In genomic region chr14:93749081-93749430, GRCh38 we compare ENCODE assay signal across 18 cellular contexts. TPM values are rescaled to one million over a fixed set of nuclear protein-coding genes. Genes with fewer than 3 reads are reported as not detected.
DNase-seq lines count a peak whose midpoint lies in the region; ATAC-seq and TF ChIP-seq lines count a peak whose summit lies in the region.
"Had no signal": no experiment of that assay in that cellular context is flagged by ENCODE, and none has a peak within 500 bp of the region (broad histone marks: within the 10 kb centered on the region; RNA-seq: fewer than 3 reads in every experiment).

No MANE protein-coding gene starts in this region.

- H2AFZ ChIP-seq in osteoblast (ENCODE audit: low read length) = no peak overlapping the region
- H2AFZ ChIP-seq: GM23338 had no signal

- no peaks in the 10 kb centered on the region for H3K27me3 Mint-ChIP-seq in brain

- TF ChIP-seq CTCF in BE2C (IDR thresholded peaks at IDR 0.05; ENCODE audit: low read depth, low read length) (no peak), brain (conservative IDR thresholded peaks at IDR 0.05) (no peak), osteoblast (IDR thresholded peaks at IDR 0.05; ENCODE audit: extremely low read depth, low read depth, low read length) (no peak)

- H3K9me3 Mint-ChIP-seq in brain = peaks cover 0 to 2% (median 0%) of the 10 kb centered on the region in 5 experiments
- H3K9me3 Mint-ChIP-seq: CD8-positive, alpha-beta memory T cell; GM23338 had no signal

- H3K4me1 Mint-ChIP-seq in brain = peaks cover 58% of the 10 kb centered on the region
- H3K4me1 Mint-ChIP-seq: CD8-positive, alpha-beta memory T cell had no signal

- peak; percentile 60 for DNase-seq in BE2C
- DNase-seq in right cardiac atrium = peak in 1 of 3 donors; percentile 52
- DNase-seq in osteoblast (ENCODE audit: insufficient read length, low spot score, missing footprints) = peak; percentile 45
- DNase-seq in stimulated activated CD4-positive, alpha-beta T cell treated with anti-CD3 and anti-CD28 coated beads, Interleukin-2, amount 100 ng/mL, for 48 hours = no peak
- DNase-seq in left lobe of liver (ENCODE audit: low spot score) = no peak
- no peak for DNase-seq in HUDEP-2 (lab: John Stamatoyannopoulos, UW; ENCODE audit: unreplicated experiment in 76 of 76)
- DNase-seq: CD8-positive, alpha-beta memory T cell; EL; Kasumi-1; MG63; NCI-H1092; NCI-H1436 treated with DMSO at 0.1 percent for 48 hours; NCI-H2029 had no signal

- H3K4me3 Mint-ChIP-seq in brain = no peak overlapping the region
- H3K4me3 Mint-ChIP-seq: CD8-positive, alpha-beta memory T cell; GM23338 had no signal

- WGBS in right cardiac atrium = 89% methylated on average over 8 of the region's 8 CpGs

- H3K4me2 ChIP-seq in osteoblast (ENCODE audit: insufficient read depth, low read length) = no peak overlapping the region
- H3K4me2 ChIP-seq: BLaER1 treated with 17β-estradiol and CSF1 and Interleukin-3, amounts not matched to agents 10 nM and 100 nM; GM23338 had no signal

- H3K79me2 ChIP-seq in osteoblast (ENCODE audit: insufficient read depth, low read length) = no peaks in the 10 kb centered on the region

- intact Hi-C loops in right cardiac atrium (cut with DNase I) = no loop called here

- H4K20me1 ChIP-seq in osteoblast (ENCODE audit: insufficient read depth, low read length) = no peaks in the 10 kb centered on the region
- H4K20me1 ChIP-seq: BLaER1 treated with 17β-estradiol and CSF1 and Interleukin-3, amounts not matched to agents 10 nM and 100 nM had no signal

- H3K36me3 Mint-ChIP-seq in brain = no peaks in the 10 kb centered on the region
- H3K36me3 Mint-ChIP-seq: CD8-positive, alpha-beta memory T cell had no signal

- H3K27ac Mint-ChIP-seq in brain = peak overlapping the region; percentile 2 to 85 (median 64)
- H3K27ac Mint-ChIP-seq: CD8-positive, alpha-beta memory T cell; GM23338 had no signal

- peaks cover 66% of the 10 kb centered on the region for H3K4me1 ChIP-seq in BE2C
- H3K4me1 ChIP-seq in right cardiac atrium (ENCODE audit: control insufficient read depth, insufficient read depth, low read length) = peaks cover 23% of the 10 kb centered on the region
- no peaks in the 10 kb centered on the region for H3K4me1 ChIP-seq in osteoblast (ENCODE audit: insufficient read depth, low read length)

- H3K4me3 ChIP-seq in BE2C (ENCODE audit: low read depth, low read length) = peak overlapping the region; percentile 40; the same call in 1 of the 2 replicates
- H3K4me3 ChIP-seq in right cardiac atrium (ENCODE audit: low read length) = no peak overlapping the region
- H3K4me3 ChIP-seq in osteoblast (ENCODE audit: insufficient read depth, low read length) = no peak overlapping the region
- H3K4me3 ChIP-seq: BLaER1 treated with 17β-estradiol and CSF1 and Interleukin-3, amounts not matched to agents 10 nM and 100 nM; GM23338; MG63 had no signal

- no peaks in the 10 kb centered on the region; the same call in 1 of the 2 replicates for H3K9me3 ChIP-seq in BE2C
- no peaks in the 10 kb centered on the region for H3K9me3 ChIP-seq in right cardiac atrium (ENCODE audit: control insufficient read depth, low read length)
- no peaks in the 10 kb centered on the region for H3K9me3 ChIP-seq in osteoblast (ENCODE audit: low read depth, low read length)
- H3K9me3 ChIP-seq: BLaER1 treated with 17β-estradiol and CSF1 and Interleukin-3, amounts not matched to agents 10 nM and 100 nM; MG63 had no signal

- H3K27ac ChIP-seq in right cardiac atrium (ENCODE audit: low read length) (peak overlapping the region; percentile 63), osteoblast (ENCODE audit: low read depth, low read length) (no peak overlapping the region)
- H3K27ac ChIP-seq: BLaER1 treated with 17β-estradiol and CSF1 and Interleukin-3, amounts not matched to agents 10 nM and 100 nM had no signal

- H3K36me3 ChIP-seq in BE2C (no peaks in the 10 kb centered on the region; the same call in 1 of the 2 replicates), osteoblast (ENCODE audit: insufficient read depth, low read length) (no peaks in the 10 kb centered on the region)
- H3K36me3 ChIP-seq: BLaER1 treated with 17β-estradiol and CSF1 and Interleukin-3, amounts not matched to agents 10 nM and 100 nM; MG63 had no signal

- ATAC-seq in right cardiac atrium (no peak), left lobe of liver (no peak), GM21528 (IDR thresholded peaks at IDR 0.05; ENCODE audit: low FRiP score, unreplicated experiment) (no peak)
- ATAC-seq: GM23338, Panc1 had no signal

- H3K27me3 ChIP-seq in BE2C (no peaks in the 10 kb centered on the region), right cardiac atrium (ENCODE audit: control insufficient read depth, insufficient read depth) (no peaks in the 10 kb centered on the region), osteoblast (ENCODE audit: insufficient read depth, low read length) (peaks cover 3% of the 10 kb centered on the region)
- H3K27me3 ChIP-seq: BLaER1 treated with 17β-estradiol and CSF1 and Interleukin-3, amounts not matched to agents 10 nM and 100 nM; MG63 had no signal

RNA-seq across cellular contexts. Expression of gene PRIMA1, which starts 39.2 kb away (rescaled TPM):
- 6.9 TPM for polyA plus RNA-seq in BE2C (2012; ENCODE audit: insufficient read depth, insufficient read length, low read depth)
- polyA plus RNA-seq in brain (ENCODE audit: insufficient read depth, low read depth, low replicate concordance) = 8.8 TPM
- 10 to 100 TPM in 2 of 4 donors, 1 to 10 TPM in 2; 6.1 to 11.7 (median 10.1) TPM for total RNA-seq in right cardiac atrium
- 5.9 TPM for polyA plus RNA-seq in right cardiac atrium
- not detected in 2 replicates for total RNA-seq in osteoblast
- 0.30 TPM for total RNA-seq in left lobe of liver
- total RNA-seq: CD8-positive, alpha-beta memory T cell had no signal
- polyA plus RNA-seq: CD8-positive, alpha-beta memory T cell had no signal

Comparison
In these comparisons a context has a peak if more than half of its experiments do, and no peak if none do; other contexts are left out.
1. DNase-seq: peak in BE2C (single experiment) and osteoblast (single experiment); none in stimulated activated CD4-positive, alpha-beta T cell treated with anti-CD3 and anti-CD28 coated beads, Interleukin-2, amount 100 ng/mL, for 48 hours (0 of 2), left lobe of liver (single experiment) and HUDEP-2 (0 of 76).